8 cellular contexts compared by ENCODE assay signal in the genomic region with DNA sequence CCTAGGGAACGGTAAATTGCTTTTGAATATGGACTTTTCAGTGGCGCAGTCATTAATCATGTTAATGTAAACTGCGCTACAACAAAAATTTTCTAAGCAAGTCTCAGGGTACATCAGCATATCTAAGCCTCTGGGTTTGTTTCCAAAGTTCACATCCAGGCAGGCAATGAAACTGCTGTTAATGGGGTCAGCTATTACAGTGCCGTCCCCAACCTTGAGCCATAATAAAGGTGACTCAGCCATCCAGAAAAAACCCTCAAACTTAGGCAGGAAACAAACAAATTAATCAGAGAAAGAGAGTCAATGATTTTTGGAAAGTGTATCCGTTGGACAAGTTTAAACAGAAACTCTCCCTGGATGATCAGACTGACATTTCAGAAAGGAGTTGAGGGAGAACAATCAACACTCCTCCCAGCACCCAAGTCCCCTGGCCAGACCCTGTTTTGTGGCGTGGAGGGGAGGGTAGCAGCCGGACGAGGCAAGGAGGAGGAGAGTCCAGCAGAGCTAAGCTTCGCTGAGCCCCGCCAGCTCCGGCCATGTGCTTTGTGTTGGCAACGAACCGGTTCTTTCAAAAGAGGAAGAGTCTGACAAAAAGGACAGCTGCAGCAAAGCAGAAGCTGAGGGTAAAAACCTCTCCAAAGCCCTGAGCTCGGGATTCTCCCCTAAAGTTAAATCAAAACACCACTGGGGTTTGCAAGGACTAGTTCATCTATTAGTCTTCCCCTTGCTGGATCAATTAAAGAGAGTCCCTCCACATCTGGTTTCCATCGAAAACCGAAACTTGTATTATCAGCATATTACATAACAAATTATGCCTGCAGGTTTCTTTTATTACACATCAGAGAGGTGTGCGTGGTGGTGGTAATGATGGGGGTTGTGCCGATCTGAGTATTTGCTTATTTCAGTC. TPM values are rescaled to one million over a fixed set of nuclear protein-coding genes. Genes with fewer than 3 reads are reported as not detected.
DNase-seq lines count a peak whose midpoint lies in the region; ATAC-seq, FAIRE-seq and TF ChIP-seq lines count a peak whose summit lies in the region.

No MANE protein-coding gene starts in this region.

- peaks cover 1% of the 10 kb centered on the region for H3K27me3 Mint-ChIP-seq in activated CD8-positive, alpha-beta T cell treated with anti-CD3 and anti-CD28 coated beads for 36 hours

- H3K4me1 ChIP-seq in A549 (peaks cover 46% of the 10 kb centered on the region), heart left ventricle (peaks cover 41 to 84% (median 77%) of the 10 kb centered on the region in 12 donors), psoas muscle (peaks cover 82% of the 10 kb centered on the region)

- peaks cover 76% of the 10 kb centered on the region for H3K4me1 Mint-ChIP-seq in activated CD8-positive, alpha-beta T cell treated with anti-CD3 and anti-CD28 coated beads for 36 hours (ENCODE audit: low read depth)

- POLR2A ChIA-PET in A549 (lab: Yijun Ruan, JAX) = interaction anchor here (1.0 to 1.1 kb wide), 2 partner anchors 210 to 323 kb away, joined by 3 to 5 read pairs; no protein-coding TSS in a partner anchor
- POLR2A ChIA-PET in activated CD8-positive, alpha-beta T cell treated with anti-CD3 and anti-CD28 coated beads for 36 hours (lab: Charles Lee) = interaction anchor here (0.7 to 7.7 kb wide), 17 partner anchors 9 to 210 kb away, joined by 3 to 39 read pairs (median 6); no protein-coding TSS in a partner anchor

- H3K4me2 ChIP-seq in A549 = 0 out of 3 replicates have a peak overlapping the region, but pooled peaks have one; percentile 13

- no peak for DNase-seq in A549 (ENCODE audit: low read depth in 1 of 2, low spot score in 1 of 2)
- DNase-seq in activated CD8-positive, alpha-beta T cell treated with anti-CD3 and anti-CD28 coated beads for 36 hours = no peak
- peak; percentile 71 to 85 (median 75) for DNase-seq in heart left ventricle
- DNase-seq in psoas muscle = peak; percentile 77 to 91
- no peak for DNase-seq in central memory CD4-positive, alpha-beta T cell
- DNase-seq in stimulated activated CD4-positive, alpha-beta T cell treated with anti-CD3 and anti-CD28 coated beads, Interleukin-12 subunit alpha, Interleukin-12 subunit beta, amount 100 ng/mL, for 4 hours = no peak

- H3K27ac ChIP-seq in A549 (no peak overlapping the region), heart left ventricle (peak overlapping the region; percentile 58 to 95 (median 84)), psoas muscle (peak overlapping the region; percentile 95)

- no peaks in the 10 kb centered on the region for H3K36me3 Mint-ChIP-seq in activated CD8-positive, alpha-beta T cell treated with anti-CD3 and anti-CD28 coated beads for 36 hours (ENCODE audit: low read depth)

- intact Hi-C loops in activated CD8-positive, alpha-beta T cell treated with anti-CD3 and anti-CD28 coated beads for 36 hours (cut with micrococcal nuclease) = loop anchor here (5.0 kb wide), 4 partner anchors 53 to 208 kb away; no protein-coding TSS in a partner anchor
- intact Hi-C loops in heart left ventricle (cut with DNase I) (loop anchor here (1.0 to 5.0 kb wide), 14 partner anchors 18 to 323 kb away; a partner anchor contains a TSS), psoas muscle (cut with DNase I) (loop anchor here (2.0 to 5.0 kb wide), 6 partner anchors 36 to 213 kb away; no protein-coding TSS in a partner anchor)

- TF ChIP-seq EP300 in A549 (IDR thresholded peaks at IDR 0.05) = no peak

- no peak for ATAC-seq in A549
- ATAC-seq in GM18517 (IDR thresholded peaks at IDR 0.05; ENCODE audit: unreplicated experiment) = peak; percentile 28
- peak; percentile 5 for ATAC-seq in HG03442 (IDR thresholded peaks at IDR 0.05; ENCODE audit: unreplicated experiment)
- ATAC-seq in activated CD8-positive, alpha-beta T cell treated with anti-CD3 and anti-CD28 coated beads for 36 hours = peak; percentile 7
- ATAC-seq in heart left ventricle = peak in 3 of 4 donors; percentile 9 to 32 (median 12)
- peak; percentile 28 to 43 (median 30) for ATAC-seq in psoas muscle

- TF ChIP-seq RAD21 in A549 (conservative IDR thresholded peaks at IDR 0.05 in 1 of 2, IDR thresholded peaks at IDR 0.05 in 1 of 2) = no peak

- H3K9me3 ChIP-seq in A549 = no peaks in the 10 kb centered on the region
- no peaks in the 10 kb centered on the region for H3K9me3 ChIP-seq in heart left ventricle
- H3K9me3 ChIP-seq in psoas muscle = no peaks in the 10 kb centered on the region

- TF ChIP-seq CTCF in A549 (IDR thresholded peaks at IDR 0.05) = no peak
- TF ChIP-seq CTCF in activated CD8-positive, alpha-beta T cell treated with anti-CD3 and anti-CD28 coated beads for 36 hours (IDR thresholded peaks at IDR 0.05) = no peak
- TF ChIP-seq CTCF in heart left ventricle (IDR thresholded peaks at IDR 0.05) = no peak
- no peak for TF ChIP-seq CTCF in psoas muscle (IDR thresholded peaks at IDR 0.05)

- no peak for TF ChIP-seq POLR2A in A549 (IDR thresholded peaks at IDR 0.05; ENCODE audit: low read length)
- TF ChIP-seq POLR2A in heart left ventricle (IDR thresholded peaks at IDR 0.05) = no peak

- H3K4me3 ChIP-seq in A549 (no peak overlapping the region), heart left ventricle (peak overlapping the region in 9 of 12 donors; percentile 6 to 89 (median 75)), psoas muscle (peak overlapping the region; percentile 84)

- WGBS in A549 (ENCODE audit: missing lambda C conversion rate) = 72% methylated on average over 18 of the region's 18 CpGs
- 18 to 25% (median 21%) methylated on average over 18 of the region's 18 CpGs for WGBS in heart left ventricle, 4 donors
- WGBS in psoas muscle, 3 donors = 7 to 12% (median 8%) methylated on average over 18 of the region's 18 CpGs

- no peaks in the 10 kb centered on the region for H3K27me3 ChIP-seq in heart left ventricle
- no peaks in the 10 kb centered on the region for H3K27me3 ChIP-seq in psoas muscle (ENCODE audit: insufficient read depth in 3 of 3, low read length in 2 of 3)

- CTCF ChIA-PET in A549 (lab: Yijun Ruan, JAX) = interaction anchor here (0.7 to 6.8 kb wide), 22 partner anchors 9 to 746 kb away, joined by 3 to 96 read pairs (median 4); no protein-coding TSS in a partner anchor
- CTCF ChIA-PET in activated CD8-positive, alpha-beta T cell treated with anti-CD3 and anti-CD28 coated beads for 36 hours (lab: Charles Lee) = interaction anchor here (0.7 to 4.9 kb wide), 47 partner anchors 9 to 238 kb away, joined by 3 to 91 read pairs (median 8); a partner anchor contains a TSS

- H3K27ac Mint-ChIP-seq in activated CD8-positive, alpha-beta T cell treated with anti-CD3 and anti-CD28 coated beads for 36 hours = peak overlapping the region; percentile 79

- peak overlapping the region; percentile 87 for H3K4me3 Mint-ChIP-seq in activated CD8-positive, alpha-beta T cell treated with anti-CD3 and anti-CD28 coated beads for 36 hours

- H3K9me3 Mint-ChIP-seq in activated CD8-positive, alpha-beta T cell treated with anti-CD3 and anti-CD28 coated beads for 36 hours = no peaks in the 10 kb centered on the region

- H3K36me3 ChIP-seq in heart left ventricle (no peaks in the 10 kb centered on the region), psoas muscle (ENCODE audit: insufficient read depth in 1 of 2, low read depth in 1 of 2) (no peaks in the 10 kb centered on the region)

- FAIRE-seq in A549 (lab: Jason Lieb, UNC) = no peak

TF ChIP-seq in A549, 52 proteins besides CTCF, POLR2A, EP300 and RAD21:
- TF ChIP-seq MAFK (IDR thresholded peaks at IDR 0.05; ENCODE audit: partially characterized antibody) (peak; percentile 23), KDM5A (IDR thresholded peaks at IDR 0.05) (no peak)

RNA-seq across cellular contexts. Expression of a gene that starts 3.6 kb away (rescaled TPM):
- polyA plus RNA-seq in A549 (2011; rRNA removed) = 5.1 and 6.3 TPM in 2 replicates
- polyA plus RNA-seq in A549 (2012; cell fraction: cytosol; rRNA removed) = 4.5 and 6.9 TPM in 2 replicates
- polyA plus RNA-seq in A549 (2012; cell fraction: nucleus; rRNA removed) = 13.3 and 14.8 TPM in 2 replicates
- polyA plus RNA-seq in A549 (2017; fragmentation: RNase III; extraction: RNeasy Plus Mini Kit Qiagen cat#74134 plus additional on column Dnase treatment) = 8.2 to 8.5 TPM (median 8.2 TPM) in 3 replicates
- 18.5 and 21.4 TPM in 2 replicates for polyA minus RNA-seq in A549 (2011; rRNA and poly(A)+ RNA removed)
- total RNA-seq in activated CD8-positive, alpha-beta T cell treated with anti-CD3 and anti-CD28 coated beads for 36 hours = 10 to 100 TPM; 15.1 to 18.0 TPM
- 10 to 100 TPM; 30.2 to 57.7 (median 36.3) TPM for total RNA-seq in heart left ventricle
- polyA plus RNA-seq in heart left ventricle = 10 to 100 TPM; 23.7 to 25.6 TPM
- total RNA-seq in psoas muscle = 100 to 1,000 TPM in 1 of 4 donors, 10 to 100 TPM in 3; 31.0 to 142 (median 43.1) TPM
- polyA plus RNA-seq in psoas muscle = 100 to 1,000 TPM in 1 of 3 donors, 10 to 100 TPM in 2; 34.9 to 178 (median 55.8) TPM

RNA-seq across cellular contexts. Expression of a gene that starts 51.1 kb away (rescaled TPM):
- polyA plus RNA-seq in A549 (2011; rRNA removed) (21.5 and 28.1 TPM in 2 replicates), A549 (2017; fragmentation: RNase III; extraction: RNeasy Plus Mini Kit Qiagen cat#74134 plus additional on column Dnase treatment) (23.4 to 27.8 TPM (median 23.5 TPM) in 3 replicates), heart left ventricle (10 to 100 TPM; 10.4 to 10.5 TPM), psoas muscle (10 to 100 TPM in 1 of 3 donors, 1 to 10 TPM in 2; 3.3 to 10.6 (median 3.5) TPM)
- polyA plus RNA-seq in A549 (2012; cell fraction: cytosol; rRNA removed) = 11.4 and 12.8 TPM in 2 replicates
- polyA plus RNA-seq in A549 (2012; cell fraction: nucleus; rRNA removed) = 4.8 and 9.3 TPM in 2 replicates
- 8.8 and 9.9 TPM in 2 replicates for polyA minus RNA-seq in A549 (2011; rRNA and poly(A)+ RNA removed)
- 10 to 100 TPM; 24.2 to 25.7 TPM for total RNA-seq in activated CD8-positive, alpha-beta T cell treated with anti-CD3 and anti-CD28 coated beads for 36 hours
- total RNA-seq in heart left ventricle (10 to 100 TPM in 6 of 9 donors, 1 to 10 TPM in 3; 3.6 to 14.8 (median 11.6) TPM), psoas muscle (10 to 100 TPM in 1 of 4 donors, 1 to 10 TPM in 3; 7.6 to 11.9 (median 9.5) TPM)

Comparison
In these comparisons a context has a peak if more than half of its experiments do, and no peak if none do; other contexts are left out.
1. ATAC-seq: peak in GM18517 (single experiment), HG03442 (single experiment), activated CD8-positive, alpha-beta T cell treated with anti-CD3 and anti-CD28 coated beads for 36 hours (single experiment), heart left ventricle (3 of 4) and psoas muscle (4 of 4); none in A549 (0 of 2).
2. DNase-seq: peak in heart left ventricle (5 of 5) and psoas muscle (2 of 2); none in A549 (0 of 2), activated CD8-positive, alpha-beta T cell treated with anti-CD3 and anti-CD28 coated beads for 36 hours (single experiment), central memory CD4-positive, alpha-beta T cell (single experiment) and stimulated activated CD4-positive, alpha-beta T cell treated with anti-CD3 and anti-CD28 coated beads, Interleukin-12 subunit alpha, Interleukin-12 subunit beta, amount 100 ng/mL, for 4 hours (single experiment).
3. H3K27ac ChIP-seq: peak in heart left ventricle (12 of 12) and psoas muscle (single experiment); none in A549 (0 of 2).